In genomic region chr6:162603231-162603630, GRCh38 we compare ENCODE assay signal across 7 cellular contexts.
"Had no signal": no experiment of that assay in that cellular context is flagged by ENCODE, and none has a peak within 500 bp of the region (broad histone marks: within the 10 kb centered on the region; RNA-seq: fewer than 3 reads in every experiment).

No MANE protein-coding gene starts in this region.

- H3K36me3 ChIP-seq: HAP-1 had no signal

- H3K4me3 ChIP-seq: HAP-1, K562 had no signal

- DNase-seq: GOT3, H7, IMR-90 had no signal

- H3K9me3 ChIP-seq: HAP-1 had no signal

- ATAC-seq: HCT116, K562 had no signal

- FAIRE-seq: HTR-8/SVneo, K562 had no signal
